34 cellular contexts compared by ENCODE assay signal in the genomic region with DNA sequence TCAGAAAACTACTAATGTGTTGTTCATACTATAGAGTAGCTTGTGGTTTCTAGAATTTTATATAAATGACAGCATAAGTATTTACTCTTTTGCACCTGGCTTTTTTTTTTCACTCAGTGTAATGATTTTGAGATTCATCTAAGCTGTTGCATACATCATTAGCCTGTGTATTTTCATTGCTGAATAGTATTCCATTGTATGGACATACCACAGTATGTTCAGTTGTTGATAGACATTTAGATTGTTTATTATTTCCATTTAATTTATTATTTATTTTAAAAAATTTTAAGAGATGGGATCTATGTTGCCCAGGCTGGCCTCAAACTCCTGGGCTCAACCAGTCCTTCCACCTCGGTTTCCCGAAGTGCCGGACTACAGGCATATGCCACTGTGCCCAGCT.
"Had no signal": no experiment of that assay in that cellular context is flagged by ENCODE, and none has a peak within 500 bp of the region (broad histone marks: within the 10 kb centered on the region; RNA-seq: fewer than 3 reads in every experiment).

No MANE protein-coding gene starts in this region.

- H3K27me3 ChIP-seq: MG63 had no signal

- H3K9me3 ChIP-seq: MG63 had no signal

- H3K4me3 ChIP-seq: MG63 had no signal

- H3K36me3 ChIP-seq: MG63 had no signal

- DNase-seq: Karpas-422, Kasumi-1, MG63, MM.1S, MV-4-11, NCI-H1048, NCI-H1092, NCI-H1092 treated with DMSO at 0.1 percent for 48 hours, NCI-H1105, NCI-H1105 treated with DMSO at 0.1 percent for 48 hours, NCI-H1417, NCI-H1417 treated with DMSO at 0.1 percent for 48 hours, NCI-H1436, NCI-H1436 treated with DMSO at 0.1 percent for 48 hours, NCI-H146, NCI-H1694, NCI-H1694 treated with DMSO at 0.1 percent for 48 hours, NCI-H187, NCI-H187 treated with DMSO at 0.1 percent for 48 hours, NCI-H1930, NCI-H2029, NCI-H2029 treated with DMSO at 0.1 percent for 48 hours, NCI-H2081, NCI-H2081 treated with DMSO at 0.1 percent for 48 hours, NCI-H2107, NCI-H2171, NCI-H2171 treated with DMSO at 0.1 percent for 48 hours, NCI-H2227 treated with DMSO at 0.1 percent for 48 hours, NCI-H226, NCI-H345, NCI-H446, NCI-H446 treated with DMSO at 0.1 percent for 48 hours, NCI-H510A, NCI-H510A treated with DMSO at 0.1 percent for 48 hours had no signal
